8 cellular contexts compared by ENCODE assay signal in genomic region chr22:28955817-28956216, GRCh38.
A peak's percentile ranks its signal among the peaks of the same experiment; 100 is the strongest.
DNase-seq lines count a peak whose midpoint lies in the region; ATAC-seq, FAIRE-seq and TF ChIP-seq lines count a peak whose summit lies in the region.

No MANE protein-coding gene starts in this region.

- no peak for TF ChIP-seq EP300 in SK-N-SH (IDR thresholded peaks at IDR 0.05; ENCODE audit: borderline replicate concordance in 1 of 2, low read depth in 1 of 2, low read length in 1 of 2)

- CTCF ChIA-PET in SK-N-SH (lab: Yijun Ruan, JAX): interaction anchor here (0.7 to 1.2 kb wide), 2 partner anchors 50 to 100 kb away, joined by 3 to 4 read pairs; no protein-coding TSS in a partner anchor

- H3K9me3 Mint-ChIP-seq in stimulated activated effector memory CD8-positive, alpha-beta T cell treated with anti-CD3 and anti-CD28 coated beads, Interleukin-12 subunit alpha, Interleukin-12 subunit beta, amount 100 ng/mL, for 72 hours: no peaks in the 10 kb centered on the region

- no peak for FAIRE-seq in H54 (lab: Jason Lieb, UNC)

- H3K4me2 ChIP-seq in GM23248 (ENCODE audit: unreplicated experiment): no peak overlapping the region
- H3K4me2 ChIP-seq in SK-N-SH: no peak overlapping the region

- H4K20me1 ChIP-seq in GM23248 (ENCODE audit: insufficient read depth) (no peaks in the 10 kb centered on the region), SK-N-SH (ENCODE audit: insufficient read depth) (peaks cover 20% of the 10 kb centered on the region)

- TF ChIP-seq POLR2A in H54 (IDR thresholded peaks at IDR 0.05; ENCODE audit: low read depth, low read length): no peak

- peak overlapping the region; percentile 77 for H3K27ac Mint-ChIP-seq in stimulated activated effector memory CD8-positive, alpha-beta T cell treated with anti-CD3 and anti-CD28 coated beads, Interleukin-12 subunit alpha, Interleukin-12 subunit beta, amount 100 ng/mL, for 72 hours

- H3K27ac ChIP-seq in GM23248 (no peak overlapping the region), SK-N-SH (ENCODE audit: low read depth in 2 of 2, low read length in 1 of 2) (no peak overlapping the region)

- peak; percentile 79 for ATAC-seq in HG02623 (IDR thresholded peaks at IDR 0.05; ENCODE audit: unreplicated experiment)
- ATAC-seq in activated CD4-positive, CD25-positive, alpha-beta regulatory T cell treated with anti-CD3 and anti-CD28 coated beads, Interleukin-2, amount 50 U/mL, for 24 hours: peak; percentile 80 to 85
- ATAC-seq in stimulated activated effector memory CD8-positive, alpha-beta T cell treated with anti-CD3 and anti-CD28 coated beads, Interleukin-12 subunit alpha, Interleukin-12 subunit beta, amount 100 ng/mL, for 72 hours: peak; percentile 95
- no peak for ATAC-seq in HG02884 (IDR thresholded peaks at IDR 0.05; ENCODE audit: unreplicated experiment)

- H3K4me1 Mint-ChIP-seq in stimulated activated effector memory CD8-positive, alpha-beta T cell treated with anti-CD3 and anti-CD28 coated beads, Interleukin-12 subunit alpha, Interleukin-12 subunit beta, amount 100 ng/mL, for 72 hours: peaks cover 27% of the 10 kb centered on the region

- no peaks in the 10 kb centered on the region for H3K36me3 Mint-ChIP-seq in stimulated activated effector memory CD8-positive, alpha-beta T cell treated with anti-CD3 and anti-CD28 coated beads, Interleukin-12 subunit alpha, Interleukin-12 subunit beta, amount 100 ng/mL, for 72 hours

- H3K4me3 Mint-ChIP-seq in stimulated activated effector memory CD8-positive, alpha-beta T cell treated with anti-CD3 and anti-CD28 coated beads, Interleukin-12 subunit alpha, Interleukin-12 subunit beta, amount 100 ng/mL, for 72 hours: peak overlapping the region; percentile 32

- H3K36me3 ChIP-seq in GM23248 (ENCODE audit: low read depth) (no peaks in the 10 kb centered on the region), SK-N-SH (replicated peaks in 1 of 2; ENCODE audit: control insufficient read depth in 1 of 2, insufficient read depth in 2 of 2, low read length in 1 of 2) (no peaks in the 10 kb centered on the region)

- no peak overlapping the region for H2AFZ ChIP-seq in GM23248
- H2AFZ ChIP-seq in SK-N-SH (ENCODE audit: low read depth): no peak overlapping the region

- H3K79me2 ChIP-seq in GM23248 (ENCODE audit: insufficient read depth) (peaks cover 7% of the 10 kb centered on the region; the same call in 1 of the 2 replicates), SK-N-SH (ENCODE audit: insufficient read depth) (peaks cover 20% of the 10 kb centered on the region)

- H3F3A ChIP-seq in GM23248 (ENCODE audit: insufficient read depth) (0 out of 2 replicates have a peak, but pooled peaks cover 11% of the 10 kb centered on the region), SK-N-SH (replicated peaks; ENCODE audit: insufficient read depth) (no peaks in the 10 kb centered on the region)

- peaks cover 15% of the 10 kb centered on the region for H3K4me1 ChIP-seq in GM23248 (ENCODE audit: insufficient read depth)
- peaks cover 0 to 16% of the 10 kb centered on the region in 2 experiments; a peak in 3 of 4 replicates for H3K4me1 ChIP-seq in SK-N-SH (ENCODE audit: control insufficient read depth in 1 of 2, insufficient read depth in 2 of 2, low read depth in 1 of 2, low read length in 1 of 2)

- H3K4me3 ChIP-seq in GM23248 (no peak overlapping the region), SK-N-SH (ENCODE audit: low read depth in 2 of 2, low read length in 1 of 2) (no peak overlapping the region)

- peak; percentile 33 for DNase-seq in effector CD4-positive, alpha-beta T cell
- DNase-seq in stimulated activated effector memory CD8-positive, alpha-beta T cell treated with anti-CD3 and anti-CD28 coated beads, Interleukin-12 subunit alpha, Interleukin-12 subunit beta, amount 100 ng/mL, for 72 hours (ENCODE audit: low spot score in 2 of 2): peak; percentile 52 to 88
- DNase-seq in GM23248: no peak
- no peak for DNase-seq in H54 (ENCODE audit: insufficient read length, low spot score)
- DNase-seq in SK-N-SH: no peak

- TF ChIP-seq RAD21 in SK-N-SH (IDR thresholded peaks at IDR 0.05; ENCODE audit: low read length): no peak

- in situ Hi-C loops in GM23248 (cut with MboI): no loop called here

- POLR2A ChIA-PET in SK-N-SH (lab: Yijun Ruan, JAX): no interaction called here

- WGBS in GM23248 (ENCODE audit: low coverage in 1 of 2, low lambda C conversion rate in 2 of 2, missing lambda C conversion rate in 2 of 2), 2 experiments: 73 to 81% methylated on average over 5 of the region's 5 CpGs
- 92% methylated on average over 4 of the region's 5 CpGs for WGBS in SK-N-SH (ENCODE audit: low lambda C conversion rate)

- no peaks in the 10 kb centered on the region for H3K9me3 ChIP-seq in GM23248 (ENCODE audit: low read depth)
- H3K9me3 ChIP-seq in SK-N-SH: no peaks in the 10 kb centered on the region

- TF ChIP-seq CTCF in SK-N-SH (IDR thresholded peaks at IDR 0.05): no peak

- H3K9ac ChIP-seq in GM23248 (no peak overlapping the region), SK-N-SH (no peak overlapping the region)

- H3K27me3 ChIP-seq in GM23248 (replicated peaks; ENCODE audit: insufficient read depth) (no peaks in the 10 kb centered on the region), SK-N-SH (ENCODE audit: insufficient read depth) (no peaks in the 10 kb centered on the region)

- H3K9me2 ChIP-seq in GM23248 (ENCODE audit: insufficient read depth) (no peaks in the 10 kb centered on the region), SK-N-SH (no peaks in the 10 kb centered on the region)

TF ChIP-seq in SK-N-SH, 30 proteins besides CTCF, POLR2A, EP300 and RAD21:
- TF ChIP-seq FOXJ3 (CRISPR knock-in tag; IDR thresholded peaks at IDR 0.05) (no peak), MEF2A (IDR thresholded peaks at IDR 0.05; ENCODE audit: borderline replicate concordance, low read depth) (no peak), NFIC (IDR thresholded peaks at IDR 0.05; ENCODE audit: borderline replicate concordance) (no peak), USF1 (IDR thresholded peaks at IDR 0.05; ENCODE audit: borderline replicate concordance, low read depth) (no peak), TCF12 (IDR thresholded peaks at IDR 0.05) (no peak), POLR2AphosphoS5 (IDR thresholded peaks at IDR 0.05; ENCODE audit: low read depth, low read length) (no peak), JUND (IDR thresholded peaks at IDR 0.05) (no peak), EZH2phosphoT487 (IDR thresholded peaks at IDR 0.05; ENCODE audit: borderline replicate concordance, low read depth) (no peak), SIN3A (IDR thresholded peaks at IDR 0.05; ENCODE audit: borderline replicate concordance, low read depth, low read length) (no peak), RXRA (IDR thresholded peaks at IDR 0.05; ENCODE audit: borderline replicate concordance, low read depth) (no peak), MXI1 (IDR thresholded peaks at IDR 0.05; ENCODE audit: low read depth, low read length) (no peak), FOXM1 (IDR thresholded peaks at IDR 0.05; ENCODE audit: low read depth) (no peak), GATA2 (CRISPR knock-in tag; IDR thresholded peaks at IDR 0.05) (no peak), YY1 (IDR thresholded peaks at IDR 0.05; ENCODE audit: low read depth) (no peak), GABPA (IDR thresholded peaks at IDR 0.05; ENCODE audit: low read depth) (no peak)
- TF ChIP-seq, protein P1, sequence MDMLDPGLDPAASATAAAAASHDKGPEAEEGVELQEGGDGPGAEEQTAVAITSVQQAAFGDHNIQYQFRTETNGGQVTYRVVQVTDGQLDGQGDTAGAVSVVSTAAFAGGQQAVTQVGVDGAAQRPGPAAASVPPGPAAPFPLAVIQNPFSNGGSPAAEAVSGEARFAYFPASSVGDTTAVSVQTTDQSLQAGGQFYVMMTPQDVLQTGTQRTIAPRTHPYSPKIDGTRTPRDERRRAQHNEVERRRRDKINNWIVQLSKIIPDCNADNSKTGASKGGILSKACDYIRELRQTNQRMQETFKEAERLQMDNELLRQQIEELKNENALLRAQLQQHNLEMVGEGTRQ (IDR thresholded peaks at IDR 0.05; ENCODE audit: borderline replicate concordance, low read depth, low read length): no peak
- TF ChIP-seq, protein P2, sequence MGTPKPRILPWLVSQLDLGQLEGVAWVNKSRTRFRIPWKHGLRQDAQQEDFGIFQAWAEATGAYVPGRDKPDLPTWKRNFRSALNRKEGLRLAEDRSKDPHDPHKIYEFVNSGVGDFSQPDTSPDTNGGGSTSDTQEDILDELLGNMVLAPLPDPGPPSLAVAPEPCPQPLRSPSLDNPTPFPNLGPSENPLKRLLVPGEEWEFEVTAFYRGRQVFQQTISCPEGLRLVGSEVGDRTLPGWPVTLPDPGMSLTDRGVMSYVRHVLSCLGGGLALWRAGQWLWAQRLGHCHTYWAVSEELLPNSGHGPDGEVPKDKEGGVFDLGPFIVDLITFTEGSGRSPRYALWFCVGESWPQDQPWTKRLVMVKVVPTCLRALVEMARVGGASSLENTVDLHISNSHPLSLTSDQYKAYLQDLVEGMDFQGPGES (IDR thresholded peaks at IDR 0.05; ENCODE audit: low read depth, low read length): no peak
- TF ChIP-seq, protein P3, sequence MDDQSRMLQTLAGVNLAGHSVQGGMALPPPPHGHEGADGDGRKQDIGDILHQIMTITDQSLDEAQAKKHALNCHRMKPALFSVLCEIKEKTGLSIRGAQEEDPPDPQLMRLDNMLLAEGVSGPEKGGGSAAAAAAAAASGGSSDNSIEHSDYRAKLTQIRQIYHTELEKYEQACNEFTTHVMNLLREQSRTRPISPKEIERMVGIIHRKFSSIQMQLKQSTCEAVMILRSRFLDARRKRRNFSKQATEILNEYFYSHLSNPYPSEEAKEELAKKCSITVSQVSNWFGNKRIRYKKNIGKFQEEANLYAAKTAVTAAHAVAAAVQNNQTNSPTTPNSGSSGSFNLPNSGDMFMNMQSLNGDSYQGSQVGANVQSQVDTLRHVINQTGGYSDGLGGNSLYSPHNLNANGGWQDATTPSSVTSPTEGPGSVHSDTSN (IDR thresholded peaks at IDR 0.05): no peak

Comparison
In these comparisons a context has a peak if more than half of its experiments do, and no peak if none do; other contexts are left out.
1. DNase-seq: peak in effector CD4-positive, alpha-beta T cell (single experiment) and stimulated activated effector memory CD8-positive, alpha-beta T cell treated with anti-CD3 and anti-CD28 coated beads, Interleukin-12 subunit alpha, Interleukin-12 subunit beta, amount 100 ng/mL, for 72 hours (2 of 2); none in GM23248 (single experiment), H54 (single experiment) and SK-N-SH (single experiment).